Comparison of ENCODE assay signal across 9 cellular contexts in genomic region chr17:35051183-35051578, GRCh38. TPM values are rescaled to one million over a fixed set of nuclear protein-coding genes. Genes with fewer than 3 reads are reported as not detected.
DNase-seq lines count a peak whose midpoint lies in the region; ATAC-seq, FAIRE-seq and TF ChIP-seq lines count a peak whose summit lies in the region.
"Had no signal": no experiment of that assay in that cellular context is flagged by ENCODE, and none has a peak within 500 bp of the region (broad histone marks: within the 10 kb centered on the region; RNA-seq: fewer than 3 reads in every experiment).

No MANE protein-coding gene starts in this region.

- peaks cover 4% of the 10 kb centered on the region for H3K27me3 Mint-ChIP-seq in CD4-positive, CD25-positive, alpha-beta regulatory T cell
- no peaks in the 10 kb centered on the region for H3K27me3 Mint-ChIP-seq in astrocyte (ENCODE audit: low read depth, unreplicated experiment)

- peaks cover 0 to 4% (median 0%) of the 10 kb centered on the region in 7 donors for H3K9me3 Mint-ChIP-seq in CD4-positive, CD25-positive, alpha-beta regulatory T cell
- H3K9me3 Mint-ChIP-seq in astrocyte (ENCODE audit: unreplicated experiment), result peaks cover 3% of the 10 kb centered on the region

- H3K36me3 Mint-ChIP-seq in CD4-positive, CD25-positive, alpha-beta regulatory T cell, result peaks cover 21% of the 10 kb centered on the region
- H3K36me3 Mint-ChIP-seq in astrocyte (ENCODE audit: low read depth, unreplicated experiment), result no peaks in the 10 kb centered on the region

- H3K4me3 ChIP-seq in CD4-positive, CD25-positive, alpha-beta regulatory T cell (ENCODE audit: low read depth, low read length), result peak overlapping the region; percentile 75
- no peak overlapping the region for H3K4me3 ChIP-seq in astrocyte (ENCODE audit: insufficient read depth, low read depth, low read length)
- no peak overlapping the region for H3K4me3 ChIP-seq in mucosa of descending colon

- no peak for FAIRE-seq in astrocyte (lab: Jason Lieb, UNC)
- FAIRE-seq: H1 had no signal

- no peaks in the 10 kb centered on the region for H3K9me3 ChIP-seq in CD4-positive, CD25-positive, alpha-beta regulatory T cell (ENCODE audit: control insufficient read depth in 2 of 2, low read length in 2 of 2)
- H3K9me3 ChIP-seq in astrocyte (ENCODE audit: insufficient read depth, low read depth, low read length), result no peaks in the 10 kb centered on the region
- H3K9me3 ChIP-seq in mucosa of descending colon, result no peaks in the 10 kb centered on the region

- H3K27me3 ChIP-seq in CD4-positive, CD25-positive, alpha-beta regulatory T cell (ENCODE audit: control insufficient read depth, insufficient read depth, low read length), result no peaks in the 10 kb centered on the region
- no peaks in the 10 kb centered on the region for H3K27me3 ChIP-seq in astrocyte (ENCODE audit: insufficient read depth, low read length)

- H3K27ac ChIP-seq in CD4-positive, CD25-positive, alpha-beta regulatory T cell (ENCODE audit: insufficient read depth, low read length, poor library complexity, severe bottlenecking), result peak overlapping the region; percentile 86
- peak overlapping the region; percentile 35 for H3K27ac ChIP-seq in astrocyte (ENCODE audit: low read depth, low read length)

- ATAC-seq in CD4-positive, CD25-positive, alpha-beta regulatory T cell (ENCODE audit: low read depth in 2 of 2), result peak; percentile 90 to 91
- ATAC-seq in GM19372 (IDR thresholded peaks at IDR 0.05; ENCODE audit: low read depth, unreplicated experiment) (peak; percentile 40), mucosa of descending colon (peak; percentile 87), GM19455 (IDR thresholded peaks at IDR 0.05; ENCODE audit: unreplicated experiment) (no peak)

- intact Hi-C loops in mucosa of descending colon (cut with DNase I, micrococcal nuclease), result no loop called here

- peaks cover 12% of the 10 kb centered on the region for H4K20me1 ChIP-seq in astrocyte (ENCODE audit: insufficient read depth, low read length)

- H3K9ac ChIP-seq in astrocyte (ENCODE audit: low read length), result no peak overlapping the region

- H3K36me3 ChIP-seq in CD4-positive, CD25-positive, alpha-beta regulatory T cell (ENCODE audit: control insufficient read depth, insufficient read depth, low read length), result peaks cover 10% of the 10 kb centered on the region
- H3K36me3 ChIP-seq in astrocyte (ENCODE audit: insufficient read depth, low read length) (no peaks in the 10 kb centered on the region), mucosa of descending colon (ENCODE audit: low read depth) (peaks cover 4% of the 10 kb centered on the region)

- peaks cover 50% of the 10 kb centered on the region for H3K79me2 ChIP-seq in astrocyte (ENCODE audit: insufficient read depth, low read length)

- TF ChIP-seq CTCF in astrocyte (IDR thresholded peaks at IDR 0.05; ENCODE audit: insufficient read depth, low read depth, low read length), result no peak
- no peak for TF ChIP-seq CTCF in mucosa of descending colon (IDR thresholded peaks at IDR 0.05)

- peaks cover 90% of the 10 kb centered on the region for H3K4me1 ChIP-seq in CD4-positive, CD25-positive, alpha-beta regulatory T cell (ENCODE audit: control insufficient read depth, insufficient read depth, low read length, poor library complexity, severe bottlenecking)
- peaks cover 29% of the 10 kb centered on the region for H3K4me1 ChIP-seq in astrocyte (ENCODE audit: insufficient read depth, low read length)
- H3K4me1 ChIP-seq in mucosa of descending colon (ENCODE audit: low read depth), result peaks cover 34% of the 10 kb centered on the region

- H3K4me2 ChIP-seq in astrocyte (ENCODE audit: low read length), result peak overlapping the region; percentile 66

- peaks cover 38 to 84% (median 75%) of the 10 kb centered on the region in 4 donors for H3K4me1 Mint-ChIP-seq in CD4-positive, CD25-positive, alpha-beta regulatory T cell
- H3K4me1 Mint-ChIP-seq in astrocyte (ENCODE audit: low read depth, unreplicated experiment), result peaks cover 38% of the 10 kb centered on the region

- peak overlapping the region; percentile 61 to 76 (median 67) for H3K4me3 Mint-ChIP-seq in CD4-positive, CD25-positive, alpha-beta regulatory T cell
- no peak overlapping the region for H3K4me3 Mint-ChIP-seq in astrocyte (ENCODE audit: unreplicated experiment)

- DNase-seq in CD4-positive, CD25-positive, alpha-beta regulatory T cell, result peak; percentile 45 to 93 (median 81)
- DNase-seq in Kasumi-1 (lab: John Stamatoyannopoulos, UW) (peak; percentile 72 to 88), astrocyte (ENCODE audit: low read depth) (no peak), mucosa of descending colon (peak in 1 of 3 donors; percentile 38), DMS114 treated with DMSO at 0.1 percent for 48 hours (lab: John Stamatoyannopoulos, UW; ENCODE audit: unreplicated experiment) (no peak), NCI-H82 treated with DMSO at 0.1 percent for 48 hours (lab: John Stamatoyannopoulos, UW; ENCODE audit: unreplicated experiment) (no peak)

- peak overlapping the region; percentile 91 to 99 (median 92) for H3K27ac Mint-ChIP-seq in CD4-positive, CD25-positive, alpha-beta regulatory T cell
- no peak overlapping the region for H3K27ac Mint-ChIP-seq in astrocyte (ENCODE audit: unreplicated experiment)

- H2AFZ ChIP-seq in astrocyte (ENCODE audit: low read depth, low read length), result no peak overlapping the region

RNA-seq across cellular contexts. Expression of gene RFFL, which starts 12.3 kb away (rescaled TPM):
- 118 TPM for total RNA-seq in CD4-positive, CD25-positive, alpha-beta regulatory T cell
- polyA plus RNA-seq in CD4-positive, CD25-positive, alpha-beta regulatory T cell, result 100 to 1,000 TPM in 1 of 4 donors, 10 to 100 TPM in 3; 69.8 to 128 (median 79.3) TPM
- total RNA-seq in astrocyte, result 9.5 and 11.1 TPM in 2 replicates
- total RNA-seq in mucosa of descending colon, result 10 to 100 TPM; 45.2 to 69.1 (median 64.1) TPM

Comparison
In these comparisons a context has a peak if more than half of its experiments do, and no peak if none do; other contexts are left out.
1. DNase-seq: peak in CD4-positive, CD25-positive, alpha-beta regulatory T cell (3 of 3) and Kasumi-1 (2 of 2); none in astrocyte (single experiment), DMS114 treated with DMSO at 0.1 percent for 48 hours (single experiment) and NCI-H82 treated with DMSO at 0.1 percent for 48 hours (single experiment).